ENCODE assay signal across 15 cellular contexts in genomic region chrX:110061138-110061537, GRCh38. TPM values are rescaled to one million over a fixed set of nuclear protein-coding genes. Genes with fewer than 3 reads are reported as not detected.
A peak's percentile ranks its signal among the peaks of the same experiment; 100 is the strongest.
DNase-seq lines count a peak whose midpoint lies in the region; ATAC-seq and TF ChIP-seq lines count a peak whose summit lies in the region.
"Had no signal": no experiment of that assay in that cellular context is flagged by ENCODE, and none has a peak within 500 bp of the region (broad histone marks: within the 10 kb centered on the region; RNA-seq: fewer than 3 reads in every experiment).

No MANE protein-coding gene starts in this region.

- peaks cover 11% of the 10 kb centered on the region for H3K4me1 ChIP-seq in left ventricle myocardium inferior
- no peaks in the 10 kb centered on the region for H3K4me1 ChIP-seq in right atrium auricular region

- H3K36me3 ChIP-seq in left ventricle myocardium inferior (no peaks in the 10 kb centered on the region), right atrium auricular region (no peaks in the 10 kb centered on the region), brain microvascular endothelial cell (replicated peaks) (no peaks in the 10 kb centered on the region)

- intact Hi-C loops in left ventricle myocardium inferior (cut with micrococcal nuclease) (no loop called here), left ventricle myocardium superior (cut with micrococcal nuclease) (no loop called here)

- H3K27me3 ChIP-seq in left ventricle myocardium inferior (ENCODE audit: low read depth) (no peaks in the 10 kb centered on the region), right atrium auricular region (no peaks in the 10 kb centered on the region), brain microvascular endothelial cell (replicated peaks) (no peaks in the 10 kb centered on the region)

- TF ChIP-seq CTCF in left ventricle myocardium inferior (IDR thresholded peaks at IDR 0.05; ENCODE audit: borderline replicate concordance) (no peak), right atrium auricular region (IDR thresholded peaks at IDR 0.05) (no peak), brain microvascular endothelial cell (IDR thresholded peaks at IDR 0.05; ENCODE audit: low read depth, low read length, missing control alignments) (no peak), foreskin fibroblast (IDR thresholded peaks at IDR 0.05; ENCODE audit: low read depth, low read length) (no peak)

- ATAC-seq in left ventricle myocardium superior = peak; percentile 64
- no peak for ATAC-seq in GM18909 (IDR thresholded peaks at IDR 0.05; ENCODE audit: poor library complexity, unreplicated experiment)
- ATAC-seq in HG03342 (IDR thresholded peaks at IDR 0.05; ENCODE audit: unreplicated experiment) = no peak
- ATAC-seq: GM23338, HCT116 had no signal

- H3K27ac ChIP-seq in left ventricle myocardium inferior (replicated peaks) (peak overlapping the region; percentile 70), right atrium auricular region (peak overlapping the region in 1 of 2 donors; percentile 18), brain microvascular endothelial cell (no peak overlapping the region)

- no peaks in the 10 kb centered on the region for H3K9me3 ChIP-seq in left ventricle myocardium inferior (replicated peaks)
- no peaks in the 10 kb centered on the region for H3K9me3 ChIP-seq in right atrium auricular region

- DNase-seq in left ventricle myocardium inferior = no peak
- DNase-seq in right atrium auricular region (ENCODE audit: low spot score) = no peak
- peak; percentile 6 for DNase-seq in brain microvascular endothelial cell
- no peak for DNase-seq in left ventricle myocardium superior
- DNase-seq in ecto neural progenitor cell (ENCODE audit: low spot score) = no peak
- no peak for DNase-seq in foreskin fibroblast
- DNase-seq: C1 segment of cervical spinal cord, DMS 273 treated with DMSO at 0.1 percent for 48 hours, NCI-H1436 treated with DMSO at 0.1 percent for 48 hours, NCI-H2029 treated with DMSO at 0.1 percent for 48 hours, NCI-H510A had no signal

- in situ Hi-C loops in brain microvascular endothelial cell (cut with HindIII; ENCODE audit: low pct_ligation_motif_present, low sequenced_read_pairs) = no loop called here

- H3K4me3 ChIP-seq in left ventricle myocardium inferior = no peak overlapping the region
- no peak overlapping the region for H3K4me3 ChIP-seq in right atrium auricular region
- no peak overlapping the region for H3K4me3 ChIP-seq in brain microvascular endothelial cell (ENCODE audit: low read depth, low read length)
- no peak overlapping the region for H3K4me3 ChIP-seq in foreskin fibroblast (ENCODE audit: low read depth in 1 of 2, low read length in 2 of 2)
- H3K4me3 ChIP-seq: GM23338 had no signal

RNA-seq across cellular contexts. Expression of gene TMEM164, which starts 58.2 kb away (rescaled TPM):
- total RNA-seq in left ventricle myocardium inferior (48.3 TPM), right atrium auricular region (10 to 100 TPM; 30.3 to 36.6 TPM), left ventricle myocardium superior (60.4 TPM)
